ENCODE assay signal across 15 cellular contexts in genomic region chr1:84692391-84692790, GRCh38. TPM values are rescaled to one million over a fixed set of nuclear protein-coding genes. Genes with fewer than 3 reads are reported as not detected.
DNase-seq lines count a peak whose midpoint lies in the region; ATAC-seq, FAIRE-seq and TF ChIP-seq lines count a peak whose summit lies in the region.
"Had no signal": no experiment of that assay in that cellular context is flagged by ENCODE, and none has a peak within 500 bp of the region (broad histone marks: within the 10 kb centered on the region; RNA-seq: fewer than 3 reads in every experiment).

No MANE protein-coding gene starts in this region.

- H3K36me3 Mint-ChIP-seq in activated naive CD4-positive, alpha-beta T cell treated with anti-CD3 and anti-CD28 coated beads for 36 hours (ENCODE audit: low read depth), result no peaks in the 10 kb centered on the region
- H3K36me3 Mint-ChIP-seq in central memory CD8-positive, alpha-beta T cell (ENCODE audit: insufficient read depth), result peaks cover 9% of the 10 kb centered on the region
- no peaks in the 10 kb centered on the region for H3K36me3 Mint-ChIP-seq in stimulated activated naive B cell treated with anti-CD40 and anti-IgM and Interleukin-4, amounts not matched to agents 10 μg/mL and 1 μg/mL and 100 μg/mL, for 72 hours

- no peaks in the 10 kb centered on the region for H3K9me2 ChIP-seq in OCI-LY1 (ENCODE audit: low read depth, low read length)

- no peaks in the 10 kb centered on the region for H3K27me3 ChIP-seq in OCI-LY1 (ENCODE audit: insufficient read depth, low read length)
- H3K27me3 ChIP-seq: cardiac muscle cell, gastroesophageal sphincter had no signal

- no peaks in the 10 kb centered on the region for H3K36me3 ChIP-seq in OCI-LY1 (ENCODE audit: insufficient read depth, low read length)
- H3K36me3 ChIP-seq: cardiac muscle cell, gastroesophageal sphincter had no signal

- no peak for DNase-seq in activated naive CD4-positive, alpha-beta T cell treated with anti-CD3 and anti-CD28 coated beads for 36 hours
- no peak for DNase-seq in activated naive CD4-positive, alpha-beta T cell treated with anti-CD3 and anti-CD28 coated beads, Interleukin-2, amount 50 U/mL, for 16 hours
- DNase-seq in central memory CD8-positive, alpha-beta T cell (ENCODE audit: low spot score in 2 of 2), result no peak
- no peak for DNase-seq in stimulated activated naive B cell treated with anti-CD40 and anti-IgM and Interleukin-4, amounts not matched to agents 10 μg/mL and 1 μg/mL and 100 μg/mL, for 72 hours
- DNase-seq in NOMO-1 treated with dmso at 0.1 percent for 144 hours (lab: John Stamatoyannopoulos, UW; ENCODE audit: unreplicated experiment) (no peak), D721Med (ENCODE audit: insufficient read length, low spot score) (no peak)
- no peak for DNase-seq in effector CD8-positive, alpha-beta T cell (lab: John Stamatoyannopoulos, UW)
- DNase-seq: activated gamma-delta T cell, NCI-H1092, NCI-H345, posterior cingulate gyrus had no signal

- H3K4me3 Mint-ChIP-seq in activated naive CD4-positive, alpha-beta T cell treated with anti-CD3 and anti-CD28 coated beads for 36 hours, result peak overlapping the region; percentile 68
- H3K4me3 Mint-ChIP-seq in central memory CD8-positive, alpha-beta T cell, result peak overlapping the region; percentile 62
- H3K4me3 Mint-ChIP-seq in stimulated activated naive B cell treated with anti-CD40 and anti-IgM and Interleukin-4, amounts not matched to agents 10 μg/mL and 1 μg/mL and 100 μg/mL, for 72 hours, result peak overlapping the region; percentile 72 to 73

- no peak overlapping the region for H2AFZ ChIP-seq in OCI-LY1 (ENCODE audit: low read length)

- H3K4me1 Mint-ChIP-seq in activated naive CD4-positive, alpha-beta T cell treated with anti-CD3 and anti-CD28 coated beads for 36 hours (ENCODE audit: low read depth), result peaks cover 46% of the 10 kb centered on the region
- H3K4me1 Mint-ChIP-seq in central memory CD8-positive, alpha-beta T cell, result peaks cover 31% of the 10 kb centered on the region
- H3K4me1 Mint-ChIP-seq in stimulated activated naive B cell treated with anti-CD40 and anti-IgM and Interleukin-4, amounts not matched to agents 10 μg/mL and 1 μg/mL and 100 μg/mL, for 72 hours, result peaks cover 18 to 29% of the 10 kb centered on the region in 2 donors

- H3K4me2 ChIP-seq in OCI-LY1 (ENCODE audit: low read length), result peak overlapping the region; percentile 66

- H3K27me3 Mint-ChIP-seq in activated naive CD4-positive, alpha-beta T cell treated with anti-CD3 and anti-CD28 coated beads for 36 hours (ENCODE audit: low read depth), result peaks cover 3% of the 10 kb centered on the region
- no peaks in the 10 kb centered on the region for H3K27me3 Mint-ChIP-seq in central memory CD8-positive, alpha-beta T cell
- H3K27me3 Mint-ChIP-seq in stimulated activated naive B cell treated with anti-CD40 and anti-IgM and Interleukin-4, amounts not matched to agents 10 μg/mL and 1 μg/mL and 100 μg/mL, for 72 hours, result no peaks in the 10 kb centered on the region

- intact Hi-C loops in activated naive CD4-positive, alpha-beta T cell treated with anti-CD3 and anti-CD28 coated beads for 36 hours (cut with micrococcal nuclease), result loop anchor here (5.0 to 10.0 kb wide), 3 partner anchors 585 to 1702 kb away; partner anchors contain the start of genes BCL10 and ODF2L

- H3K4me3 ChIP-seq in OCI-LY1 (ENCODE audit: low read depth, low read length, poor library complexity, severe bottlenecking), result peak overlapping the region; percentile 33
- H3K4me3 ChIP-seq: cardiac muscle cell, gastroesophageal sphincter had no signal

- no peak for FAIRE-seq in D721Med (lab: Jason Lieb, UNC)

- no peaks in the 10 kb centered on the region for H3K9me3 Mint-ChIP-seq in activated naive CD4-positive, alpha-beta T cell treated with anti-CD3 and anti-CD28 coated beads for 36 hours
- no peaks in the 10 kb centered on the region for H3K9me3 Mint-ChIP-seq in central memory CD8-positive, alpha-beta T cell
- H3K9me3 Mint-ChIP-seq in stimulated activated naive B cell treated with anti-CD40 and anti-IgM and Interleukin-4, amounts not matched to agents 10 μg/mL and 1 μg/mL and 100 μg/mL, for 72 hours, result no peaks in the 10 kb centered on the region

- CTCF ChIA-PET in activated naive CD4-positive, alpha-beta T cell treated with anti-CD3 and anti-CD28 coated beads for 36 hours (lab: Charles Lee), result interaction anchor here (0.7 to 2.5 kb wide), 4 partner anchors 25 to 1757 kb away, joined by 3 to 8 read pairs (median 4); no protein-coding TSS in a partner anchor

- peaks cover 24% of the 10 kb centered on the region for H3K79me2 ChIP-seq in OCI-LY1 (ENCODE audit: insufficient read depth, low read length)

- H3K27ac Mint-ChIP-seq in activated naive CD4-positive, alpha-beta T cell treated with anti-CD3 and anti-CD28 coated beads for 36 hours, result peak overlapping the region; percentile 71
- H3K27ac Mint-ChIP-seq in central memory CD8-positive, alpha-beta T cell (ENCODE audit: low read depth), result peak overlapping the region; percentile 84
- peak overlapping the region; percentile 78 for H3K27ac Mint-ChIP-seq in stimulated activated naive B cell treated with anti-CD40 and anti-IgM and Interleukin-4, amounts not matched to agents 10 μg/mL and 1 μg/mL and 100 μg/mL, for 72 hours

- no peak for ATAC-seq in central memory CD8-positive, alpha-beta T cell (replicated peaks; ENCODE audit: extremely low read depth, poor library complexity, severe bottlenecking)
- ATAC-seq in stimulated activated naive B cell treated with anti-CD40 and anti-IgM and Interleukin-4, amounts not matched to agents 10 μg/mL and 1 μg/mL and 100 μg/mL, for 72 hours (replicated peaks), result no peak
- ATAC-seq: activated CD4-positive, CD25-positive, alpha-beta regulatory T cell treated with anti-CD3 and anti-CD28 coated beads, Interleukin-2, amount 50 U/mL, for 24 hours; gastroesophageal sphincter had no signal

- H3F3A ChIP-seq in OCI-LY1 (ENCODE audit: insufficient read depth, low read length), result peaks cover 6% of the 10 kb centered on the region; the same call in 1 of the 2 replicates

- H3K9me3 ChIP-seq in OCI-LY1 (ENCODE audit: low read length), result no peaks in the 10 kb centered on the region
- H3K9me3 ChIP-seq: gastroesophageal sphincter had no signal

- TF ChIP-seq CTCF in OCI-LY1 (IDR thresholded peaks at IDR 0.05; ENCODE audit: low read length), result no peak
- no peak for TF ChIP-seq CTCF in D721Med (IDR thresholded peaks at IDR 0.05; ENCODE audit: insufficient read depth, missing control alignments)

- peaks cover 52% of the 10 kb centered on the region for H3K4me1 ChIP-seq in OCI-LY1 (ENCODE audit: insufficient read depth, low read length, severe bottlenecking)

- peak overlapping the region; percentile 45 for H3K9ac ChIP-seq in OCI-LY1 (ENCODE audit: low read length)

- peak overlapping the region; percentile 86 for H3K27ac ChIP-seq in OCI-LY1 (ENCODE audit: low read depth, low read length, poor library complexity, severe bottlenecking)
- H3K27ac ChIP-seq: cardiac muscle cell, gastroesophageal sphincter had no signal

- H4K20me1 ChIP-seq in OCI-LY1 (ENCODE audit: insufficient read depth, low read length), result no peaks in the 10 kb centered on the region

RNA-seq across cellular contexts. Expression of gene SSX2IP, which starts 2.1 kb away (rescaled TPM):
- 10 to 100 TPM; 11.9 to 12.6 TPM for total RNA-seq in activated naive CD4-positive, alpha-beta T cell treated with anti-CD3 and anti-CD28 coated beads for 36 hours
